28 cellular contexts compared by ENCODE assay signal in the genomic region with DNA sequence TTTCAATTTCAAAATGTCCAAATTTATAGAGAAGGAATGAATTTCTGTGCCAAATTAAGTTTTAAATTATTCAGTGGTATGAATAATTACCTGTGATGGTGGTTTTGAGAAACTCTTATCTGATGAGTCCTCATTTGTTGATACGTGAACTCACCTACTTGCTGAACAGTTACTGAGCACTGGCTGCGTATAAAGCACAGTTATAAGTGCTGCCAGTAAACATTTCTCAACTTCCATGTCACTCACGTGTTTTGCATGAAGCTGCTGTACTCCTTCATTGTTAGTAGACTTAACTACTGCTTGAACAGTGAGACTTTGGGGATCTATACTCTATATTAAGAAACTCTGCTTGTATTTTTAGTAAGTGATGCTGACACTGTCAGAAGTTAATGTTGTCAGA.
"Had no signal": no experiment of that assay in that cellular context is flagged by ENCODE, and none has a peak within 500 bp of the region (broad histone marks: within the 10 kb centered on the region; RNA-seq: fewer than 3 reads in every experiment).

No MANE protein-coding gene starts in this region.

- H3K27me3 ChIP-seq: ascending aorta had no signal

- H3K9me3 Mint-ChIP-seq: activated B cell treated with CpG ODN at 0.5 μM for 24 hours; activated CD4-positive, alpha-beta T cell treated with anti-CD3 and anti-CD28 coated beads, Interleukin-2, amount 10 ng/mL, durations not matched to agents 24 days and 14 days; activated naive CD4-positive, alpha-beta T cell treated with anti-CD3 and anti-CD28 coated beads, Interleukin-2, amount 50 U/mL, for 24 hours; activated T-cell treated with anti-CD3 and anti-CD28 coated beads, Interleukin-2, amount 50 U/mL, for 24 hours; activated T-helper 1 cell treated with anti-CD3 and anti-CD28 coated beads, Interleukin-12 subunit alpha, Interleukin-12 subunit beta, Interleukin-2, Interleukin-4 antibody, amounts not matched to agents 30 ng/mL and 10 ng/mL and 1 ng/mL, durations not matched to agents 14 hours and 24 hours and 36 hours; T-cell had no signal

- H3K4me1 Mint-ChIP-seq: activated B cell treated with CpG ODN at 0.5 μM for 24 hours; activated CD4-positive, alpha-beta T cell treated with anti-CD3 and anti-CD28 coated beads, Interleukin-2, amount 10 ng/mL, durations not matched to agents 24 days and 14 days; activated CD8-positive, alpha-beta memory T cell treated with anti-CD3 and anti-CD28 coated beads, Interleukin-2, amount 10 ng/mL, durations not matched to agents 7 days and 5 days; activated naive CD4-positive, alpha-beta T cell treated with anti-CD3 and anti-CD28 coated beads, Interleukin-2, amount 50 U/mL, for 24 hours; T-cell had no signal

- FAIRE-seq: K562, RCC 7860, TTC549 had no signal

- H3K36me3 Mint-ChIP-seq: activated CD8-positive, alpha-beta memory T cell treated with anti-CD3 and anti-CD28 coated beads, Interleukin-2, amount 10 ng/mL, durations not matched to agents 7 days and 5 days; activated naive CD4-positive, alpha-beta T cell treated with anti-CD3 and anti-CD28 coated beads, Interleukin-2, amount 50 U/mL, for 24 hours; brain; T-cell had no signal

- H3K27ac ChIP-seq: ascending aorta, SK-N-MC had no signal

- H3K9me3 ChIP-seq: ascending aorta had no signal

- ATAC-seq: activated CD8-positive, alpha-beta memory T cell treated with anti-CD3 and anti-CD28 coated beads, Interleukin-2, amount 10 ng/mL, durations not matched to agents 7 days and 5 days; K562; T-cell had no signal

- H3K27ac Mint-ChIP-seq: activated B cell treated with CpG ODN at 0.5 μM for 24 hours; activated CD4-positive, alpha-beta T cell treated with anti-CD3 and anti-CD28 coated beads, Interleukin-2, amount 10 ng/mL, durations not matched to agents 24 days and 14 days; activated CD8-positive, alpha-beta memory T cell treated with anti-CD3 and anti-CD28 coated beads, Interleukin-2, amount 10 ng/mL, durations not matched to agents 7 days and 5 days; activated naive CD4-positive, alpha-beta T cell treated with anti-CD3 and anti-CD28 coated beads, Interleukin-2, amount 50 U/mL, for 24 hours; activated T-cell treated with anti-CD3 and anti-CD28 coated beads, Interleukin-2, amount 50 U/mL, for 24 hours; activated T-helper 1 cell treated with anti-CD3 and anti-CD28 coated beads, Interleukin-12 subunit alpha, Interleukin-12 subunit beta, Interleukin-2, Interleukin-4 antibody, amounts not matched to agents 30 ng/mL and 10 ng/mL and 1 ng/mL, durations not matched to agents 14 hours and 24 hours and 36 hours; T-cell had no signal

- H3K36me3 ChIP-seq: ascending aorta had no signal

- DNase-seq: activated B cell treated with CpG ODN at 0.5 μM for 24 hours; activated CD4-positive, alpha-beta T cell treated with anti-CD3 and anti-CD28 coated beads for 1 hour; activated CD4-positive, alpha-beta T cell treated with anti-CD3 and anti-CD28 coated beads, Interleukin-2, amount 10 ng/mL, durations not matched to agents 24 days and 14 days; activated CD4-positive, alpha-beta T cell treated with anti-CD3 and anti-CD28 coated beads, Interleukin-2, amount 50 U/mL, for 48 hours; activated CD8-positive, alpha-beta memory T cell treated with anti-CD3 and anti-CD28 coated beads, Interleukin-2, amount 10 ng/mL, durations not matched to agents 7 days and 5 days; activated effector memory CD4-positive, alpha-beta T cell treated with Interleukin-2 at 50 U/mL for 16 hours; activated naive CD4-positive, alpha-beta T cell; activated T-cell treated with anti-CD3 and anti-CD28 coated beads, Interleukin-2, amount 50 U/mL, for 24 hours; amniotic stem cell; Kasumi-1; NCI-H1048; NCI-H146; NCI-H187 treated with DMSO at 0.1 percent for 48 hours; NCI-H2081 treated with DMSO at 0.1 percent for 48 hours; NCI-H446; NCI-H526; SHP77 treated with DMSO at 0.1 percent for 48 hours; T-cell; T-helper 2 cell; T1000 had no signal

- H3K4me3 Mint-ChIP-seq: activated B cell treated with CpG ODN at 0.5 μM for 24 hours; activated CD4-positive, alpha-beta T cell treated with anti-CD3 and anti-CD28 coated beads, Interleukin-2, amount 10 ng/mL, durations not matched to agents 24 days and 14 days; activated CD8-positive, alpha-beta memory T cell treated with anti-CD3 and anti-CD28 coated beads, Interleukin-2, amount 10 ng/mL, durations not matched to agents 7 days and 5 days; activated naive CD4-positive, alpha-beta T cell treated with anti-CD3 and anti-CD28 coated beads, Interleukin-2, amount 50 U/mL, for 24 hours; activated T-cell treated with anti-CD3 and anti-CD28 coated beads, Interleukin-2, amount 50 U/mL, for 24 hours; activated T-helper 1 cell treated with anti-CD3 and anti-CD28 coated beads, Interleukin-12 subunit alpha, Interleukin-12 subunit beta, Interleukin-2, Interleukin-4 antibody, amounts not matched to agents 30 ng/mL and 10 ng/mL and 1 ng/mL, durations not matched to agents 14 hours and 24 hours and 36 hours; brain; T-cell had no signal

- H3K4me3 ChIP-seq: ascending aorta, K562, SK-N-MC had no signal

- H3K27me3 Mint-ChIP-seq: activated B cell treated with CpG ODN at 0.5 μM for 24 hours; activated CD4-positive, alpha-beta T cell treated with anti-CD3 and anti-CD28 coated beads, Interleukin-2, amount 10 ng/mL, durations not matched to agents 24 days and 14 days; activated CD8-positive, alpha-beta memory T cell treated with anti-CD3 and anti-CD28 coated beads, Interleukin-2, amount 10 ng/mL, durations not matched to agents 7 days and 5 days; activated T-cell treated with anti-CD3 and anti-CD28 coated beads, Interleukin-2, amount 50 U/mL, for 24 hours; brain had no signal
